In the genomic region with DNA sequence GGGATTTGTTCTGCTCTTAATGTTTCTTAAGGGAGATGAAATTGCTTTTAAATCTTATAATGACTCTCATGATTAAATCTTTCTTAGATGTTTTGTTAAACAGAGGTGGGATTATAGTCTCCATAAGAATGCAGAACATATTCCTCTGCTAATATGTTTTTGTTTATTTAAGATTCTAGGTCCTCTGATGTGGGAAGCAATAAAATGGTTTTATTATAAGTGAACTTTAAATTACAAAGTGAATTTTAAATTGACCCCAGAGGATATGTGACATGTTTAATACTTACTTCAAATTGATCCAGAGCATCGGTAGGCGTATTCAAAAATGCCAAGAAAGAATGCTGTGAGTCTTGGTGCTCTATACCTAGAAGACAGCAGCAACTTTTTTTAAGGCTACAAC, we compare ENCODE assay signal across 37 cellular contexts.
"Had no signal": no experiment of that assay in that cellular context is flagged by ENCODE, and none has a peak within 500 bp of the region (broad histone marks: within the 10 kb centered on the region; RNA-seq: fewer than 3 reads in every experiment).

No MANE protein-coding gene starts in this region.

- H3K4me1 ChIP-seq: adrenal gland, breast epithelium, foreskin keratinocyte, gastrocnemius medialis had no signal

- H3K4me3 Mint-ChIP-seq: activated B cell treated with CpG ODN at 0.5 μM for 24 hours; activated CD8-positive, alpha-beta T cell treated with anti-CD3 and anti-CD28 coated beads for 36 hours; activated naive CD4-positive, alpha-beta T cell treated with anti-CD3 and anti-CD28 coated beads for 36 hours; activated naive CD4-positive, alpha-beta T cell treated with anti-CD3 and anti-CD28 coated beads, Interleukin-2, amount 50 U/mL, for 24 hours; activated naive CD8-positive, alpha-beta T cell treated with anti-CD3 and anti-CD28 coated beads for 36 hours; activated naive CD8-positive, alpha-beta T cell treated with anti-CD3 and anti-CD28 coated beads, Interleukin-2, amount 50 U/mL, for 24 hours; activated T-helper 1 cell treated with anti-CD3 and anti-CD28 coated beads, Interleukin-12 subunit alpha, Interleukin-12 subunit beta, Interleukin-2, Interleukin-4 antibody, amounts not matched to agents 30 ng/mL and 10 ng/mL and 1 ng/mL, durations not matched to agents 14 hours and 24 hours and 36 hours; brain; dendritic cell treated with granulocyte-macrophage colony-stimulating factor and Interleukin-4, amounts not matched to agents 40 ng/mL and 50 ng/mL, for 4 days; endodermal cell; T-helper 17 cell; T-helper 2 cell treated with Interferon-gamma antibody and Interleukin-4, amounts not matched to agents 5 μg/mL and 100 μg/mL, for 36 hours had no signal

- H3K27ac Mint-ChIP-seq: activated B cell treated with CpG ODN at 0.5 μM for 24 hours; activated CD8-positive, alpha-beta T cell treated with anti-CD3 and anti-CD28 coated beads for 36 hours; activated naive CD4-positive, alpha-beta T cell treated with anti-CD3 and anti-CD28 coated beads for 36 hours; activated naive CD4-positive, alpha-beta T cell treated with anti-CD3 and anti-CD28 coated beads, Interleukin-2, amount 50 U/mL, for 24 hours; activated naive CD8-positive, alpha-beta T cell treated with anti-CD3 and anti-CD28 coated beads for 36 hours; activated naive CD8-positive, alpha-beta T cell treated with anti-CD3 and anti-CD28 coated beads, Interleukin-2, amount 50 U/mL, for 24 hours; activated T-helper 1 cell treated with anti-CD3 and anti-CD28 coated beads, Interleukin-12 subunit alpha, Interleukin-12 subunit beta, Interleukin-2, Interleukin-4 antibody, amounts not matched to agents 30 ng/mL and 10 ng/mL and 1 ng/mL, durations not matched to agents 14 hours and 24 hours and 36 hours; activated T-helper 2 cell treated with anti-CD3 and anti-CD28 coated beads, Interferon-gamma antibody, Interleukin-2, Interleukin-4, amounts not matched to agents 10 μg/mL and 5 μg/mL and 100 μg/mL, durations not matched to agents 14 hours and 24 hours and 36 hours; brain; dendritic cell treated with granulocyte-macrophage colony-stimulating factor and Interleukin-4, amounts not matched to agents 40 ng/mL and 50 ng/mL, for 4 days; endodermal cell; T-helper 17 cell; T-helper 2 cell treated with Interferon-gamma antibody and Interleukin-4, amounts not matched to agents 5 μg/mL and 100 μg/mL, for 36 hours had no signal

- H3K36me3 ChIP-seq: adrenal gland, breast epithelium, WERI-Rb-1 had no signal

- H3K9me3 ChIP-seq: adrenal gland, breast epithelium, gastrocnemius medialis, heart left ventricle had no signal

- H3K27me3 Mint-ChIP-seq: brain; dendritic cell treated with granulocyte-macrophage colony-stimulating factor and Interleukin-4, amounts not matched to agents 40 ng/mL and 50 ng/mL, for 4 days had no signal

- H3K4me1 Mint-ChIP-seq: activated B cell treated with CpG ODN at 0.5 μM for 24 hours; activated naive CD8-positive, alpha-beta T cell treated with anti-CD3 and anti-CD28 coated beads, Interleukin-2, amount 50 U/mL, for 24 hours; endodermal cell; T-helper 17 cell had no signal

- H3K36me3 Mint-ChIP-seq: activated naive CD4-positive, alpha-beta T cell treated with anti-CD3 and anti-CD28 coated beads, Interleukin-2, amount 50 U/mL, for 24 hours; activated naive CD8-positive, alpha-beta T cell treated with anti-CD3 and anti-CD28 coated beads for 36 hours had no signal

- DNase-seq: activated B cell treated with CpG ODN at 0.5 μM for 24 hours; activated CD4-positive, alpha-beta T cell treated with anti-CD3 and anti-CD28 coated beads for 48 hours; activated CD4-positive, alpha-beta T cell treated with anti-CD3 and anti-CD28 coated beads, Interleukin-2, amount 50 U/mL, for 1 hour; activated CD4-positive, alpha-beta T cell treated with anti-CD3 and anti-CD28 coated beads, Interleukin-2, amount 50 U/mL, for 48 hours; activated CD8-positive, alpha-beta memory T cell treated with anti-CD3 and anti-CD28 coated beads for 24 hours; activated CD8-positive, alpha-beta T cell treated with anti-CD3 and anti-CD28 coated beads for 36 hours; activated effector memory CD4-positive, alpha-beta T cell treated with anti-CD3 and anti-CD28 coated beads, Interleukin-2, amount 50 U/mL, for 16 hours; activated naive CD4-positive, alpha-beta T cell treated with anti-CD3 and anti-CD28 coated beads for 36 hours; activated naive CD8-positive, alpha-beta T cell treated with anti-CD3 and anti-CD28 coated beads for 36 hours; activated naive CD8-positive, alpha-beta T cell treated with anti-CD3 and anti-CD28 coated beads, Interleukin-2, amount 50 U/mL, for 24 hours; activated T-cell treated with anti-CD3 and anti-CD28 coated beads, Interleukin-2, amount 50 U/mL, for 48 hours; adrenal gland; amygdala; aorta; central memory CD4-positive, alpha-beta T cell; cerebellar nuclear complex; dorsolateral prefrontal cortex; effector memory CD4-positive, alpha-beta T cell; endodermal cell; foreskin keratinocyte; gastrocnemius medialis; glutamatergic neuron; heart left ventricle; SW 1271; T-helper 1 cell; T-helper 17 cell; T1000; WERI-Rb-1 had no signal

- H3K27ac ChIP-seq: adrenal gland, breast epithelium, cardiac muscle cell, coronary artery, dorsolateral prefrontal cortex, foreskin keratinocyte, gastrocnemius medialis, heart left ventricle, WERI-Rb-1 had no signal

- H3K9me3 Mint-ChIP-seq: activated B cell treated with CpG ODN at 0.5 μM for 24 hours; activated CD8-positive, alpha-beta T cell treated with anti-CD3 and anti-CD28 coated beads for 36 hours; activated naive CD4-positive, alpha-beta T cell treated with anti-CD3 and anti-CD28 coated beads for 36 hours; activated naive CD4-positive, alpha-beta T cell treated with anti-CD3 and anti-CD28 coated beads, Interleukin-2, amount 50 U/mL, for 24 hours; activated naive CD8-positive, alpha-beta T cell treated with anti-CD3 and anti-CD28 coated beads for 36 hours; activated naive CD8-positive, alpha-beta T cell treated with anti-CD3 and anti-CD28 coated beads, Interleukin-2, amount 50 U/mL, for 24 hours; activated T-helper 1 cell treated with anti-CD3 and anti-CD28 coated beads, Interleukin-12 subunit alpha, Interleukin-12 subunit beta, Interleukin-2, Interleukin-4 antibody, amounts not matched to agents 30 ng/mL and 10 ng/mL and 1 ng/mL, durations not matched to agents 14 hours and 24 hours and 36 hours; activated T-helper 2 cell treated with anti-CD3 and anti-CD28 coated beads, Interferon-gamma antibody, Interleukin-2, Interleukin-4, amounts not matched to agents 10 μg/mL and 5 μg/mL and 100 μg/mL, durations not matched to agents 14 hours and 24 hours and 36 hours; brain; dendritic cell treated with granulocyte-macrophage colony-stimulating factor and Interleukin-4, amounts not matched to agents 40 ng/mL and 50 ng/mL, for 4 days; endodermal cell; T-helper 2 cell treated with Interferon-gamma antibody and Interleukin-4, amounts not matched to agents 5 μg/mL and 100 μg/mL, for 36 hours had no signal

- H3K27me3 ChIP-seq: adrenal gland, breast epithelium, cardiac muscle cell, dorsolateral prefrontal cortex, foreskin keratinocyte, gastrocnemius medialis, heart left ventricle had no signal

- H3K4me3 ChIP-seq: adrenal gland, breast epithelium, cardiac muscle cell, coronary artery, dorsolateral prefrontal cortex, gastrocnemius medialis, heart left ventricle had no signal
